In genomic region chr15:63553388-63553791, GRCh38 we compare ENCODE assay signal across 8 cellular contexts. TPM values are rescaled to one million over a fixed set of nuclear protein-coding genes. Genes with fewer than 3 reads are reported as not detected.
DNase-seq lines count a peak whose midpoint lies in the region; ATAC-seq, FAIRE-seq and TF ChIP-seq lines count a peak whose summit lies in the region.

No MANE protein-coding gene starts in this region.

- ATAC-seq in esophagus mucosa (peak; percentile 35), HG03196 (IDR thresholded peaks at IDR 0.05; ENCODE audit: unreplicated experiment) (no peak), HG02870 (IDR thresholded peaks at IDR 0.05; ENCODE audit: unreplicated experiment) (no peak), HG02623 (IDR thresholded peaks at IDR 0.05; ENCODE audit: unreplicated experiment) (no peak)
- ATAC-seq in natural killer cell treated with Interleukin-12 subunit alpha and Interleukin-12 subunit beta and Interleukin-15 and Interleukin-18, amount 100 ng/mL, for 72 hours, result peak in 1 of 2 donors; percentile 41

- FAIRE-seq in GM12892 (lab: Jason Lieb, UNC), result peak; percentile 38

- peaks cover 4% of the 10 kb centered on the region for H3K36me3 Mint-ChIP-seq in natural killer cell treated with Interleukin-12 subunit alpha and Interleukin-12 subunit beta and Interleukin-15 and Interleukin-18, amount 100 ng/mL, for 72 hours

- no peaks in the 10 kb centered on the region for H3K27me3 Mint-ChIP-seq in natural killer cell treated with Interleukin-12 subunit alpha and Interleukin-12 subunit beta and Interleukin-15 and Interleukin-18, amount 100 ng/mL, for 72 hours

- peak overlapping the region; percentile 43 for H3K4me3 Mint-ChIP-seq in natural killer cell treated with Interleukin-12 subunit alpha and Interleukin-12 subunit beta and Interleukin-15 and Interleukin-18, amount 100 ng/mL, for 72 hours

- no peak for TF ChIP-seq POLR2A in GM12892 (IDR thresholded peaks at IDR 0.05; ENCODE audit: low read depth, low read length)

- peak overlapping the region; percentile 37 to 55 for H3K27ac Mint-ChIP-seq in natural killer cell treated with Interleukin-12 subunit alpha and Interleukin-12 subunit beta and Interleukin-15 and Interleukin-18, amount 100 ng/mL, for 72 hours

- no peak for DNase-seq in GM12892 (ENCODE audit: insufficient read length)
- DNase-seq in RPMI7951 (ENCODE audit: low read depth), result peak; percentile 83
- DNase-seq in natural killer cell treated with Interleukin-12 subunit alpha and Interleukin-12 subunit beta and Interleukin-15 and Interleukin-18, amount 100 ng/mL, for 72 hours (ENCODE audit: low spot score), result no peak
- no peak for DNase-seq in DMS114 treated with DMSO at 0.1 percent for 48 hours (lab: John Stamatoyannopoulos, UW; ENCODE audit: unreplicated experiment)

- peaks cover 9 to 41% of the 10 kb centered on the region in 2 donors for H3K4me1 Mint-ChIP-seq in natural killer cell treated with Interleukin-12 subunit alpha and Interleukin-12 subunit beta and Interleukin-15 and Interleukin-18, amount 100 ng/mL, for 72 hours (ENCODE audit: low read depth in 2 of 2)

- H3K9me3 Mint-ChIP-seq in natural killer cell treated with Interleukin-12 subunit alpha and Interleukin-12 subunit beta and Interleukin-15 and Interleukin-18, amount 100 ng/mL, for 72 hours, result no peaks in the 10 kb centered on the region

RNA-seq across cellular contexts. Expression of gene FBXL22, which starts 43.8 kb away (rescaled TPM):
- 0.40 TPM for polyA plus RNA-seq in GM12892 (2012; ENCODE audit: missing spikeins)
- total RNA-seq in RPMI7951 (2014; rRNA removed; shearing (Covaris generic)), result 0.60 and 0.88 TPM in 2 replicates
- 1.2 TPM for total RNA-seq in esophagus mucosa
- 1 to 10 TPM in 1 of 2 donors, under 1 TPM in 1; 0.45 to 1.5 TPM for total RNA-seq in natural killer cell treated with Interleukin-12 subunit alpha and Interleukin-12 subunit beta and Interleukin-15 and Interleukin-18, amount 100 ng/mL, for 72 hours

RNA-seq across cellular contexts. Expression of gene USP3, which starts 49.0 kb away (rescaled TPM):
- 27.9 TPM for polyA plus RNA-seq in GM12892 (2012; ENCODE audit: missing spikeins)
- 28.2 and 39.3 TPM in 2 replicates for total RNA-seq in RPMI7951 (2014; rRNA removed; shearing (Covaris generic))
- 37.0 TPM for total RNA-seq in esophagus mucosa
- total RNA-seq in natural killer cell treated with Interleukin-12 subunit alpha and Interleukin-12 subunit beta and Interleukin-15 and Interleukin-18, amount 100 ng/mL, for 72 hours, result 10 to 100 TPM; 70.0 to 75.3 TPM
